Comparison of ENCODE assay signal across 1 cellular context in genomic region chr6:123393333-123393732, GRCh38.
TF ChIP-seq lines count a peak whose summit lies in the region.

No MANE protein-coding gene starts in this region.

TF ChIP-seq in SK-N-SH treated with all-trans-retinoic acid at 6 μM for 48 hours, 23 proteins besides CTCF, POLR2A, EP300 and RAD21 (continued from another document):
- TF ChIP-seq CSRNP3 (CRISPR knock-in tag; IDR thresholded peaks at IDR 0.05) (no peak), ESRRG (CRISPR knock-in tag; IDR thresholded peaks at IDR 0.05) (no peak)
TF ChIP-seq in SK-N-SH treated with all-trans-retinoic acid at 6 μM for 48 hours: peak in this region for 0.
